ENCODE assay signal across 12 cellular contexts in genomic region chr5:109645591-109646236, GRCh38. TPM values are rescaled to one million over a fixed set of nuclear protein-coding genes. Genes with fewer than 3 reads are reported as not detected.
A peak's percentile ranks its signal among the peaks of the same experiment; 100 is the strongest.
DNase-seq lines count a peak whose midpoint lies in the region; ATAC-seq, FAIRE-seq and TF ChIP-seq lines count a peak whose summit lies in the region.
"Had no signal": no experiment of that assay in that cellular context is flagged by ENCODE, and none has a peak within 500 bp of the region (broad histone marks: within the 10 kb centered on the region; RNA-seq: fewer than 3 reads in every experiment).

No MANE protein-coding gene starts in this region.

- H3K27ac Mint-ChIP-seq in stimulated activated naive CD8-positive, alpha-beta T cell treated with anti-CD3 and anti-CD28 coated beads, Interleukin-15, amount 100 ng/mL, for 72 hours, result no peak overlapping the region
- H3K27ac Mint-ChIP-seq: activated CD8-positive, alpha-beta memory T cell treated with anti-CD3 and anti-CD28 coated beads, Interleukin-2, amount 10 ng/mL, durations not matched to agents 7 days and 5 days; CD4-positive, alpha-beta memory T cell had no signal

- POLR2A ChIA-PET in HEK293T (lab: Yijun Ruan, JAX), result no interaction called here

- no peak for TF ChIP-seq CTCF in upper lobe of right lung (IDR thresholded peaks at IDR 0.05)

- intact Hi-C loops in upper lobe of right lung (cut with DNase I), result no loop called here

- no peak overlapping the region for H3K4me3 Mint-ChIP-seq in stimulated activated naive CD8-positive, alpha-beta T cell treated with anti-CD3 and anti-CD28 coated beads, Interleukin-15, amount 100 ng/mL, for 72 hours
- H3K4me3 Mint-ChIP-seq: activated CD8-positive, alpha-beta memory T cell treated with anti-CD3 and anti-CD28 coated beads, Interleukin-2, amount 10 ng/mL, durations not matched to agents 7 days and 5 days; CD4-positive, alpha-beta memory T cell had no signal

- H3K4me1 ChIP-seq in ectodermal cell (ENCODE audit: control insufficient read depth, insufficient read depth, low read length) (peaks cover 25% of the 10 kb centered on the region), upper lobe of right lung (no peaks in the 10 kb centered on the region)

- H3K27me3 ChIP-seq in ectodermal cell (ENCODE audit: control insufficient read depth, insufficient read depth, low read length, poor library complexity, severe bottlenecking), result no peaks in the 10 kb centered on the region
- no peaks in the 10 kb centered on the region for H3K27me3 ChIP-seq in upper lobe of right lung

- CTCF ChIA-PET in HEK293T (lab: Yijun Ruan, JAX), result no interaction called here

- H3K4me3 ChIP-seq in ectodermal cell (ENCODE audit: insufficient read depth, low read depth, low read length) (no peak overlapping the region), upper lobe of right lung (no peak overlapping the region)

- peaks cover 0 to 8% of the 10 kb centered on the region in 2 donors for H3K9me3 Mint-ChIP-seq in stimulated activated naive CD8-positive, alpha-beta T cell treated with anti-CD3 and anti-CD28 coated beads, Interleukin-15, amount 100 ng/mL, for 72 hours

- 52 to 55% methylated on average over 1 to 2 of the region's 2 CpGs for WGBS in ectodermal cell, 2 experiments

- H3K36me3 ChIP-seq in ectodermal cell (ENCODE audit: control insufficient read depth, insufficient read depth, low read length) (no peaks in the 10 kb centered on the region), upper lobe of right lung (no peaks in the 10 kb centered on the region)

- H3K27me3 Mint-ChIP-seq in stimulated activated naive CD8-positive, alpha-beta T cell treated with anti-CD3 and anti-CD28 coated beads, Interleukin-15, amount 100 ng/mL, for 72 hours, result no peaks in the 10 kb centered on the region
- H3K27me3 Mint-ChIP-seq: activated CD8-positive, alpha-beta memory T cell treated with anti-CD3 and anti-CD28 coated beads, Interleukin-2, amount 10 ng/mL, durations not matched to agents 7 days and 5 days; CD4-positive, alpha-beta memory T cell had no signal

- H3K4me1 Mint-ChIP-seq in stimulated activated naive CD8-positive, alpha-beta T cell treated with anti-CD3 and anti-CD28 coated beads, Interleukin-15, amount 100 ng/mL, for 72 hours, result no peaks in the 10 kb centered on the region
- H3K4me1 Mint-ChIP-seq: activated CD8-positive, alpha-beta memory T cell treated with anti-CD3 and anti-CD28 coated beads, Interleukin-2, amount 10 ng/mL, durations not matched to agents 7 days and 5 days; CD4-positive, alpha-beta memory T cell had no signal

- peak; percentile 13 for DNase-seq in HEK293T (ENCODE audit: extremely low spot score)
- peak; percentile 18 for DNase-seq in NCI-H510A treated with DMSO at 0.1 percent for 48 hours (lab: John Stamatoyannopoulos, UW)
- peak; percentile 76 for DNase-seq in pons (ENCODE audit: low spot score)
- DNase-seq in urothelium cell line (ENCODE audit: low spot score), result no peak
- DNase-seq in upper lobe of right lung, result no peak
- DNase-seq in stimulated activated naive CD8-positive, alpha-beta T cell treated with anti-CD3 and anti-CD28 coated beads, Interleukin-15, amount 100 ng/mL, for 72 hours, result no peak
- no peak for DNase-seq in activated CD4-positive, CD25-positive, alpha-beta regulatory T cell (lab: John Stamatoyannopoulos, UW)
- DNase-seq: activated CD8-positive, alpha-beta memory T cell treated with anti-CD3 and anti-CD28 coated beads, Interleukin-2, amount 10 ng/mL, durations not matched to agents 7 days and 5 days; aorta; CD4-positive, alpha-beta memory T cell; NK-92 treated with Interleukin-12 subunit alpha and Interleukin-12 subunit beta, amount 100 ng/mL, for 24 hours had no signal

- ATAC-seq in upper lobe of right lung, result no peak
- ATAC-seq in stimulated activated naive CD8-positive, alpha-beta T cell treated with anti-CD3 and anti-CD28 coated beads, Interleukin-15, amount 100 ng/mL, for 72 hours, result no peak
- ATAC-seq: activated CD8-positive, alpha-beta memory T cell treated with anti-CD3 and anti-CD28 coated beads, Interleukin-2, amount 10 ng/mL, durations not matched to agents 7 days and 5 days had no signal

- peak overlapping the region; percentile 62 for H3K27ac ChIP-seq in ectodermal cell (ENCODE audit: insufficient read depth, low read depth, low read length, poor library complexity, severe bottlenecking)
- no peak overlapping the region for H3K27ac ChIP-seq in upper lobe of right lung

- no peaks in the 10 kb centered on the region for H3K9me3 ChIP-seq in ectodermal cell (ENCODE audit: control insufficient read depth, low read length)
- no peaks in the 10 kb centered on the region for H3K9me3 ChIP-seq in upper lobe of right lung

- no peak for FAIRE-seq in urothelium cell line (lab: Jason Lieb, UNC)

TF ChIP-seq in HEK293T, 16 proteins besides CTCF, POLR2A, EP300 and RAD21:
- TF ChIP-seq FOXA1 (IDR thresholded peaks at IDR 0.05) (no peak), TARDBP (IDR thresholded peaks at IDR 0.05) (no peak), L3MBTL2 (conservative IDR thresholded peaks at IDR 0.05) (no peak), LEF1 (IDR thresholded peaks at IDR 0.05; ENCODE audit: borderline replicate concordance) (no peak), SP1 (IDR thresholded peaks at IDR 0.05) (no peak), ARNT (IDR thresholded peaks at IDR 0.05) (no peak), FOXM1 (IDR thresholded peaks at IDR 0.05; ENCODE audit: borderline replicate concordance) (no peak), NFRKB (IDR thresholded peaks at IDR 0.05) (no peak), CTBP1 (IDR thresholded peaks at IDR 0.05; ENCODE audit: borderline replicate concordance) (no peak), ELF4 (IDR thresholded peaks at IDR 0.05) (no peak), ZNF384 (IDR thresholded peaks at IDR 0.05) (0 out of 2 replicates have a peak, but pooled peaks have one; percentile 28), FOXK2 (IDR thresholded peaks at IDR 0.05) (no peak)
- TF ChIP-seq, protein P1, sequence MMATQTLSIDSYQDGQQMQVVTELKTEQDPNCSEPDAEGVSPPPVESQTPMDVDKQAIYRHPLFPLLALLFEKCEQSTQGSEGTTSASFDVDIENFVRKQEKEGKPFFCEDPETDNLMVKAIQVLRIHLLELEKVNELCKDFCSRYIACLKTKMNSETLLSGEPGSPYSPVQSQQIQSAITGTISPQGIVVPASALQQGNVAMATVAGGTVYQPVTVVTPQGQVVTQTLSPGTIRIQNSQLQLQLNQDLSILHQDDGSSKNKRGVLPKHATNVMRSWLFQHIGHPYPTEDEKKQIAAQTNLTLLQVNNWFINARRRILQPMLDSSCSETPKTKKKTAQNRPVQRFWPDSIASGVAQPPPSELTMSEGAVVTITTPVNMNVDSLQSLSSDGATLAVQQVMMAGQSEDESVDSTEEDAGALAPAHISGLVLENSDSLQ (IDR thresholded peaks at IDR 0.05), result peak; percentile 41; the same call in 1 of the 2 replicates

RNA-seq across cellular contexts. Expression of gene MAN2A1, which starts 44.0 kb away (rescaled TPM):
- 75.7 TPM for polyA plus RNA-seq in ectodermal cell (2013, experiment 1 of 4)
- 78.7 TPM for polyA plus RNA-seq in ectodermal cell (2013, experiment 2 of 4)
- 65.2 TPM for polyA plus RNA-seq in ectodermal cell (2013, experiment 3 of 4)
- 70.4 TPM for polyA plus RNA-seq in ectodermal cell (2013, experiment 4 of 4)
- total RNA-seq in upper lobe of right lung, result 43.6 TPM

Comparison
In these comparisons a context has a peak if more than half of its experiments do, and no peak if none do; other contexts are left out.
1. DNase-seq: peak in HEK293T (single experiment), NCI-H510A treated with DMSO at 0.1 percent for 48 hours (single experiment) and pons (single experiment); none in urothelium cell line (single experiment), upper lobe of right lung (single experiment), stimulated activated naive CD8-positive, alpha-beta T cell treated with anti-CD3 and anti-CD28 coated beads, Interleukin-15, amount 100 ng/mL, for 72 hours (0 of 2) and activated CD4-positive, CD25-positive, alpha-beta regulatory T cell (0 of 4).